ENCODE assay signal across 1 cellular context in the genomic region with DNA sequence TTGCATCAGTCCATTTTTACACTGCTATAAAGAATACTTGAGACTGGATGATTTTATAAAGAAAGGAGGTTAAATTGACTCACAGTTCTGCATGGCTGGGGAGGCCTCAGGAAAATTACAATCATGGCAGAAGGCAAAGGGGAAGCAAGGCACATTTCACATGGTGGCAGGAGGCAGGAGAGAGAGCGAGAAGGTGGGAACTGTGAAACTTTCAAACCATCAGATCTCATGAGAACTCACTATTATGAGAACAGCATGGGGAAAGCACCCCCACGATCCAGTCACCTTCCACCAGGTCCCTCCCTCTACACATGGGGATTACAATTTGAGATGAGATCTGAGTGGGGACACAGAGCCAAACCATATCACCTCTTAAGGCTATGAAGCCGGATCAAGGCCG.
TF ChIP-seq lines count a peak whose summit lies in the region.

No MANE protein-coding gene starts in this region.

TF ChIP-seq in GM23338, 12 proteins besides CTCF, POLR2A, EP300 and RAD21:
- TF ChIP-seq, protein P1, sequence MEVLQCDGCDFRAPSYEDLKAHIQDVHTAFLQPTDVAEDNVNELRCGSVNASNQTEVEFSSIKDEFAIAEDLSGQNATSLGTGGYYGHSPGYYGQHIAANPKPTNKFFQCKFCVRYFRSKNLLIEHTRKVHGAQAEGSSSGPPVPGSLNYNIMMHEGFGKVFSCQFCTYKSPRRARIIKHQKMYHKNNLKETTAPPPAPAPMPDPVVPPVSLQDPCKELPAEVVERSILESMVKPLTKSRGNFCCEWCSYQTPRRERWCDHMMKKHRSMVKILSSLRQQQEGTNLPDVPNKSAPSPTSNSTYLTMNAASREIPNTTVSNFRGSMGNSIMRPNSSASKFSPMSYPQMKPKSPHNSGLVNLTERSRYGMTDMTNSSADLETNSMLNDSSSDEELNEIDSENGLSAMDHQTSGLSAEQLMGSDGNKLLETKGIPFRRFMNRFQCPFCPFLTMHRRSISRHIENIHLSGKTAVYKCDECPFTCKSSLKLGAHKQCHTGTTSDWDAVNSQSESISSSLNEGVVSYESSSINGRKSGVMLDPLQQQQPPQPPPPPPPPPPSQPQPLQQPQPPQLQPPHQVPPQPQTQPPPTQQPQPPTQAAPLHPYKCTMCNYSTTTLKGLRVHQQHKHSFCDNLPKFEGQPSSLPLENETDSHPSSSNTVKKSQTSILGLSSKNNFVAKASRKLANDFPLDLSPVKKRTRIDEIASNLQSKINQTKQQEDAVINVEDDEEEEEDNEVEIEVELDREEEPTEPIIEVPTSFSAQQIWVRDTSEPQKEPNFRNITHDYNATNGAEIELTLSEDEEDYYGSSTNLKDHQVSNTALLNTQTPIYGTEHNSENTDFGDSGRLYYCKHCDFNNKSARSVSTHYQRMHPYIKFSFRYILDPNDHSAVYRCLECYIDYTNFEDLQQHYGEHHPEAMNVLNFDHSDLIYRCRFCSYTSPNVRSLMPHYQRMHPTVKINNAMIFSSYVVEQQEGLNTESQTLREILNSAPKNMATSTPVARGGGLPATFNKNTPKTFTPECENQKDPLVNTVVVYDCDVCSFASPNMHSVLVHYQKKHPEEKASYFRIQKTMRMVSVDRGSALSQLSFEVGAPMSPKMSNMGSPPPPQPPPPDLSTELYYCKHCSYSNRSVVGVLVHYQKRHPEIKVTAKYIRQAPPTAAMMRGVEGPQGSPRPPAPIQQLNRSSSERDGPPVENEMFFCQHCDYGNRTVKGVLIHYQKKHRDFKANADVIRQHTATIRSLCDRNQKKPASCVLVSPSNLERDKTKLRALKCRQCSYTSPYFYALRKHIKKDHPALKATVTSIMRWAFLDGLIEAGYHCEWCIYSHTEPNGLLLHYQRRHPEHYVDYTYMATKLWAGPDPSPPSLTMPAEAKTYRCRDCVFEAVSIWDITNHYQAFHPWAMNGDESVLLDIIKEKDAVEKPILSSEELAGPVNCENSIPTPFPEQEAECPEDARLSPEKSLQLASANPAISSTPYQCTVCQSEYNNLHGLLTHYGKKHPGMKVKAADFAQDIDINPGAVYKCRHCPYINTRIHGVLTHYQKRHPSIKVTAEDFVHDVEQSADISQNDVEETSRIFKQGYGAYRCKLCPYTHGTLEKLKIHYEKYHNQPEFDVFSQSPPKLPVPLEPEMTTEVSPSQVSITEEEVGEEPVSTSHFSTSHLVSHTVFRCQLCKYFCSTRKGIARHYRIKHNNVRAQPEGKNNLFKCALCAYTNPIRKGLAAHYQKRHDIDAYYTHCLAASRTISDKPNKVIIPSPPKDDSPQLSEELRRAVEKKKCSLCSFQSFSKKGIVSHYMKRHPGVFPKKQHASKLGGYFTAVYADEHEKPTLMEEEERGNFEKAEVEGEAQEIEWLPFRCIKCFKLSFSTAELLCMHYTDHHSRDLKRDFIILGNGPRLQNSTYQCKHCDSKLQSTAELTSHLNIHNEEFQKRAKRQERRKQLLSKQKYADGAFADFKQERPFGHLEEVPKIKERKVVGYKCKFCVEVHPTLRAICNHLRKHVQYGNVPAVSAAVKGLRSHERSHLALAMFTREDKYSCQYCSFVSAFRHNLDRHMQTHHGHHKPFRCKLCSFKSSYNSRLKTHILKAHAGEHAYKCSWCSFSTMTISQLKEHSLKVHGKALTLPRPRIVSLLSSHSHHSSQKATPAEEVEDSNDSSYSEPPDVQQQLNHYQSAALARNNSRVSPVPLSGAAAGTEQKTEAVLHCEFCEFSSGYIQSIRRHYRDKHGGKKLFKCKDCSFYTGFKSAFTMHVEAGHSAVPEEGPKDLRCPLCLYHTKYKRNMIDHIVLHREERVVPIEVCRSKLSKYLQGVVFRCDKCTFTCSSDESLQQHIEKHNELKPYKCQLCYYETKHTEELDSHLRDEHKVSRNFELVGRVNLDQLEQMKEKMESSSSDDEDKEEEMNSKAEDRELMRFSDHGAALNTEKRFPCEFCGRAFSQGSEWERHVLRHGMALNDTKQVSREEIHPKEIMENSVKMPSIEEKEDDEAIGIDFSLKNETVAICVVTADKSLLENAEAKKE (CRISPR knock-in tag; IDR thresholded peaks at IDR 0.05) = 0 out of 2 replicates have a peak, but pooled peaks have one; percentile 54
